7 cellular contexts compared by ENCODE assay signal in the genomic region with DNA sequence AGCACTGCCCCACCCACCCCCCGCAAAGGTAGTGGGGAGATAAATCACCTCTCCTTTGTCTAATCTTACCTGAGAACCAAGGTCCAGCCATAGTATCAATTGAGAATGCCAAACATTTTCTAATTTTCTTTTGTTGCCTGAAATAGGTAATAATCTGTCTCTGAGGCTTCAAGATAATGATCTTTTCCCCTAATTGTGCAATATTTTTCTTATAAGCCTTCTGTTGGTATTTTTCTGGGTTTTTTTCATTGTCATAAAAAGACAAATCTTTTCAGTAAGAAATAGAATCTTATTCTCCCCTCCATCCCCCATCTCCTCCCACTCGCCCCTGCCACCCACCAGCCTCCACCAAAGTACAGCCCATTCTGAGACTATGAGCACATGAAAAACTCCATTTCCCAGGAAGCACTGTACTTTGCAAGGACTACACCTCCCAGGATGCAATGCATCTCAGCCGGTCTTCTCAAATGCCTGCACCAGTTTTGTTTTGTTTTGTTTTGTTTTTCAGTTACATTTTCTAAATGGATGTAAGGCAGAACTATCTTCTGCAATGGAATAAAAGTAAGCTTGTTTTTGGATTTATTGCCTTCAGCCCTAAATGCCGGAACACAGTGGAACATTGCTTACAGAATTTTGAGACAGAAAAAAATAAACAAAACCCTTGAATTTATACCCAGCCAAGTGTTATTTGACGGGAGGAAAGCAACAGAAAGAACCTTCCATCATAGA.
A peak's percentile ranks its signal among the peaks of the same experiment; 100 is the strongest.
DNase-seq lines count a peak whose midpoint lies in the region; ATAC-seq and TF ChIP-seq lines count a peak whose summit lies in the region.

No MANE protein-coding gene starts in this region.

- H3K36me3 ChIP-seq in SJSA1 (no peaks in the 10 kb centered on the region), neuron (ENCODE audit: insufficient read depth, low read length) (no peaks in the 10 kb centered on the region), Peyer's patch (no peaks in the 10 kb centered on the region)

- DNase-seq in GM12865 (ENCODE audit: low read depth): peak; percentile 76
- DNase-seq in SJSA1 (ENCODE audit: low read depth in 1 of 2, low spot score in 2 of 2): no peak
- peak; percentile 2 to 23 for DNase-seq in erythroblast (lab: John Stamatoyannopoulos, UW)
- DNase-seq in Peyer's patch: no peak

- H3K27me3 ChIP-seq in SJSA1 (replicated peaks) (no peaks in the 10 kb centered on the region), neuron (ENCODE audit: insufficient read depth, low read length) (no peaks in the 10 kb centered on the region), Peyer's patch (no peaks in the 10 kb centered on the region)

- no peaks in the 10 kb centered on the region for H3K9me3 ChIP-seq in SJSA1 (replicated peaks)
- no peaks in the 10 kb centered on the region for H3K9me3 ChIP-seq in neuron (ENCODE audit: low read length)
- H3K9me3 ChIP-seq in Peyer's patch: no peaks in the 10 kb centered on the region

- H3K4me3 ChIP-seq in GM12865 (ENCODE audit: low read depth, low read length): peak overlapping the region; percentile 60
- peak overlapping the region; percentile 26 for H3K4me3 ChIP-seq in SJSA1
- peak overlapping the region; percentile 35 for H3K4me3 ChIP-seq in neuron (ENCODE audit: low read length)
- H3K4me3 ChIP-seq in Peyer's patch: peak overlapping the region in 2 of 4 donors; percentile 28 to 34

- H3K27ac ChIP-seq in SJSA1: no peak overlapping the region
- H3K27ac ChIP-seq in Peyer's patch: no peak overlapping the region

- TF ChIP-seq POLR2A in erythroblast (IDR thresholded peaks at IDR 0.05; ENCODE audit: low read length) (no peak), Peyer's patch (IDR thresholded peaks at IDR 0.05) (no peak)

- peak overlapping the region; percentile 86 for H2AFZ ChIP-seq in neuron (ENCODE audit: low read depth, low read length)

- TF ChIP-seq CTCF in GM12865 (IDR thresholded peaks at IDR 0.05; ENCODE audit: insufficient read depth, low read depth, low read length, missing control alignments) (no peak), Peyer's patch (IDR thresholded peaks at IDR 0.05) (no peak)

- peak; percentile 99 for ATAC-seq in GM21447 (IDR thresholded peaks at IDR 0.05; ENCODE audit: unreplicated experiment)
- peak; percentile 100 for ATAC-seq in HG03558 (IDR thresholded peaks at IDR 0.05; ENCODE audit: extremely low read depth, unreplicated experiment)

- peaks cover 38% of the 10 kb centered on the region for H3K4me1 ChIP-seq in SJSA1 (replicated peaks)
- H3K4me1 ChIP-seq in neuron (ENCODE audit: insufficient read depth, low read length): no peaks in the 10 kb centered on the region
- no peaks in the 10 kb centered on the region for H3K4me1 ChIP-seq in Peyer's patch

Comparison
In these comparisons a context has a peak if more than half of its experiments do, and no peak if none do; other contexts are left out.
1. DNase-seq: peak in GM12865 (single experiment) and erythroblast (2 of 2); none in SJSA1 (0 of 2) and Peyer's patch (0 of 3).